Comparison of ENCODE assay signal across 17 cellular contexts in the genomic region with DNA sequence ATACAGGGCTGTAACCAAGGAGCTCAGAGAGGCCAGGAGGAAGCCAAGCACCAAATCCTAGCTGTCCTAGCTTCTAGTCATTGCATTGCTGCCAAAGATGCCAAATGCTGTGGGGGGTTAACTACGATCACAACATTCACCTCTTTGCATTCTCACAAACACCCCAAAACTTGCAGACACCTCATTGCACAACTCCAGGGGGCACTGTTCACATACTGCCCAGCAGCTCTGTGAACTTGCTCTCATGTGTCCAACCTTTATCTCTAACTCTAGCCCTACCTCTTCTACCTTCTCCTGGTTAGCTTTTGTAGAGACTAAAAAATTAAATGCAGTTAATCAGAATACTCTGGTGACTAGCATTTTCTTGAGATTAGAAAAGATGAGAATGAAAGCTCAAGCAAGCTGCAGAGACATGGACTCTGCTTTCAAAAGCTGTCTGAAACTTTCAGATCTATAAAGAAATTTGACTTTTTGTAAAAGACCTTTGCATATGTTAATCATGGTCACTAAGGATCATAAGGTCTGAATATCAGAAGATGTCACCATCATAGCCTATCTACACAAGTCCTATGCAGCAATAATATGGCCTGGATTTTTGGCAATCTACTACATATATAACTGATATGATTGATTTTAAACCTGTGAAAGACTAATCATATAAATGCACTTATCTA. TPM values are rescaled to one million over a fixed set of nuclear protein-coding genes. Genes with fewer than 3 reads are reported as not detected.
DNase-seq lines count a peak whose midpoint lies in the region; ATAC-seq, FAIRE-seq and TF ChIP-seq lines count a peak whose summit lies in the region.
"Had no signal": no experiment of that assay in that cellular context is flagged by ENCODE, and none has a peak within 500 bp of the region (broad histone marks: within the 10 kb centered on the region; RNA-seq: fewer than 3 reads in every experiment).

No MANE protein-coding gene starts in this region.

- H4K8ac ChIP-seq in trophoblast cell (ENCODE audit: low read depth, low read length) = no peak overlapping the region

- no peak overlapping the region for H4K91ac ChIP-seq in trophoblast cell (ENCODE audit: low read depth, low read length)

- H4K12ac ChIP-seq in trophoblast cell (ENCODE audit: low read depth, low read length) = no peak overlapping the region

- POLR2A ChIA-PET in HCT116 (lab: Charles Lee) (no interaction called here), Panc1 (lab: Charles Lee) (interaction anchor here (0.7 kb wide), 1 partner anchor 13 kb away, joined by 4 read pairs; no protein-coding TSS in a partner anchor)

- H3K9me2 ChIP-seq in HCT116 (ENCODE audit: insufficient read depth) = no peaks in the 10 kb centered on the region

- no peak overlapping the region for H2BK120ac ChIP-seq in trophoblast cell (ENCODE audit: insufficient read depth, low read length, poor library complexity)

- intact Hi-C loops in HCT116 (cut with micrococcal nuclease) (no loop called here), Panc1 (cut with micrococcal nuclease; ENCODE audit: unreplicated experiment) (no loop called here)

- no peak overlapping the region for H2AK5ac ChIP-seq in trophoblast cell (ENCODE audit: low read length)

- no peak overlapping the region for H3K23ac ChIP-seq in trophoblast cell (ENCODE audit: low read length)

- H3K36me3 ChIP-seq in HCT116 (ENCODE audit: control insufficient read depth in 1 of 2, insufficient read depth in 2 of 2, low read length in 2 of 2) = no peaks in the 10 kb centered on the region
- H3K36me3 ChIP-seq in Panc1 (ENCODE audit: control insufficient read depth, insufficient read depth, low read length) = no peaks in the 10 kb centered on the region
- H3K36me3 ChIP-seq in trophoblast cell (ENCODE audit: control insufficient read depth in 1 of 2, insufficient read depth in 2 of 2, low read length in 2 of 2) = no peaks in the 10 kb centered on the region
- peaks cover 0 to 7% of the 10 kb centered on the region in 2 donors for H3K36me3 ChIP-seq in gastroesophageal sphincter

- H3K9ac ChIP-seq in HCT116 (ENCODE audit: low read length) = no peak overlapping the region
- peak overlapping the region; percentile 28 for H3K9ac ChIP-seq in trophoblast cell (ENCODE audit: low read length)

- CTCF ChIA-PET in HCT116 (lab: Charles Lee) (interaction anchor here (0.6 to 3.1 kb wide), 2 partner anchors 12 to 48 kb away, joined by 3 to 14 read pairs; no protein-coding TSS in a partner anchor), Panc1 (lab: Charles Lee) (interaction anchor here (1.5 kb wide), 1 partner anchor 12 kb away, joined by 8 read pairs; no protein-coding TSS in a partner anchor)

- H3K4ac ChIP-seq in trophoblast cell (ENCODE audit: low read depth, low read length) = no peak overlapping the region

- H3K27ac ChIP-seq in HCT116 (ENCODE audit: low read depth, low read length) (no peak overlapping the region), Panc1 (ENCODE audit: low read length) (no peak overlapping the region), trophoblast cell (ENCODE audit: low read depth, low read length) (no peak overlapping the region), gastroesophageal sphincter (no peak overlapping the region)
- H3K27ac ChIP-seq: esophagus muscularis mucosa had no signal

- peaks cover 5 to 23% of the 10 kb centered on the region in 2 experiments for H3K4me1 ChIP-seq in HCT116 (ENCODE audit: control insufficient read depth in 1 of 2, insufficient read depth in 2 of 2, low read length in 2 of 2)
- H3K4me1 ChIP-seq in Panc1 (ENCODE audit: control insufficient read depth, insufficient read depth, low read length) = no peaks in the 10 kb centered on the region
- H3K4me1 ChIP-seq in trophoblast cell (ENCODE audit: control insufficient read depth in 1 of 2, insufficient read depth in 2 of 2, low read length in 2 of 2) = peaks cover 2 to 5% of the 10 kb centered on the region in 2 experiments
- H3K4me1 ChIP-seq in gastroesophageal sphincter = no peaks in the 10 kb centered on the region
- H3K4me1 ChIP-seq: esophagus muscularis mucosa had no signal

- ATAC-seq in HCT116 (no peak; the same call in 1 of the 2 replicates), Panc1 (no peak), HG03139 (IDR thresholded peaks at IDR 0.05; ENCODE audit: unreplicated experiment) (no peak), gastroesophageal sphincter (no peak)
- ATAC-seq: left colon, mucosa of descending colon had no signal

- no peak overlapping the region for H3K14ac ChIP-seq in trophoblast cell (ENCODE audit: low read length)

- no peak overlapping the region for H2BK5ac ChIP-seq in trophoblast cell (ENCODE audit: low read depth, low read length, poor library complexity)

- TF ChIP-seq POLR2A in HCT116 (IDR thresholded peaks at IDR 0.05; ENCODE audit: borderline replicate concordance, extremely low read depth, insufficient read depth, insufficient read length) (no peak), gastroesophageal sphincter (IDR thresholded peaks at IDR 0.05) (no peak)

- peaks cover 2% of the 10 kb centered on the region for H3K79me1 ChIP-seq in trophoblast cell (ENCODE audit: low read length)

- H3K4me2 ChIP-seq in HCT116 (ENCODE audit: low read length) = no peak overlapping the region
- no peak overlapping the region for H3K4me2 ChIP-seq in trophoblast cell (ENCODE audit: low read length)

- FAIRE-seq in frontal cortex (lab: Jason Lieb, UNC) = no peak
- FAIRE-seq: small intestine had no signal

- H3K27me3 ChIP-seq in HCT116 (ENCODE audit: insufficient read depth, low read length) = no peaks in the 10 kb centered on the region
- H3K27me3 ChIP-seq in Panc1 (ENCODE audit: control insufficient read depth, insufficient read depth, low read length) = no peaks in the 10 kb centered on the region
- no peaks in the 10 kb centered on the region for H3K27me3 ChIP-seq in trophoblast cell (ENCODE audit: insufficient read depth, low read length)
- H3K27me3 ChIP-seq in gastroesophageal sphincter = no peaks in the 10 kb centered on the region
- H3K27me3 ChIP-seq: esophagus muscularis mucosa had no signal

- no peak for TF ChIP-seq EP300 in gastroesophageal sphincter (IDR thresholded peaks at IDR 0.05)

- H3K79me2 ChIP-seq in HCT116 (ENCODE audit: insufficient read depth, low read length) (no peaks in the 10 kb centered on the region), trophoblast cell (ENCODE audit: control insufficient read depth, insufficient read depth, low read length, poor library complexity) (no peaks in the 10 kb centered on the region)

- no peak overlapping the region for H3K18ac ChIP-seq in trophoblast cell (ENCODE audit: low read length)

- TF ChIP-seq RAD21 in HCT116 (IDR thresholded peaks at IDR 0.05; ENCODE audit: low read depth) = peak; percentile 43

- H2BK12ac ChIP-seq in trophoblast cell (ENCODE audit: low read length) = no peak overlapping the region

- no CpG with 5 or more reads among the region's 1 CpG for WGBS in trophoblast cell (ENCODE audit: extremely low coverage, insufficient coverage, insufficient read length)
- no CpG with 5 or more reads among the region's 1 CpG for WGBS in gastroesophageal sphincter (ENCODE audit: low coverage in 1 of 2), 2 donors

- no peaks in the 10 kb centered on the region for H4K20me1 ChIP-seq in HCT116 (ENCODE audit: insufficient read depth)

- DNase-seq in HCT116 (ENCODE audit: low read depth, low spot score) (no peak), Panc1 (ENCODE audit: low read depth, low spot score) (no peak), trophoblast cell (no peak), frontal cortex (ENCODE audit: low spot score in 2 of 2) (no peak)
- DNase-seq: activated B cell treated with CpG ODN at 0.5 μM for 24 hours; activated effector memory CD4-positive, alpha-beta T cell treated with Interleukin-2 at 50 U/mL for 16 hours; dermis blood vessel endothelial cell; hypothalamus; left colon; mucosa of descending colon; NCI-H446 treated with DMSO at 0.1 percent for 48 hours; small intestine; stimulated activated naive CD4-positive, alpha-beta T cell treated with Interleukin-2 at 50 U/mL for 16 hours had no signal

- in situ Hi-C loops in Panc1 (cut with HindIII; ENCODE audit: low pct_unique_long_range_greater_than_20kb, low sequenced_read_pairs) = no loop called here

- TF ChIP-seq CTCF in GM12873 (IDR thresholded peaks at IDR 0.05; ENCODE audit: insufficient read depth, low read depth, low read length, missing control alignments) (peak; percentile 66), HCT116 (IDR thresholded peaks at IDR 0.05 in 2 of 3, conservative IDR thresholded peaks at IDR 0.05 in 1 of 3; ENCODE audit: borderline replicate concordance in 1 of 3, insufficient read depth in 1 of 3, low read depth in 2 of 3, low read length in 2 of 3) (peak; percentile 22 to 61 (median 57); a peak in 5 of 6 replicates), Panc1 (IDR thresholded peaks at IDR 0.05) (peak; percentile 26), gastroesophageal sphincter (IDR thresholded peaks at IDR 0.05) (no peak)

- RAD21 ChIA-PET in HCT116 (lab: Charles Lee; ENCODE audit: low non-redundant PET in 1 of 2, low total read pairs in 2 of 2, uncharacterized antibody in 2 of 2, unreplicated experiment in 2 of 2) = no interaction called here

- H3K4me3 ChIP-seq in HCT116 (replicated peaks in 1 of 2; ENCODE audit: low read depth in 1 of 2, low read length in 2 of 2) = no peak overlapping the region
- H3K4me3 ChIP-seq in Panc1 (ENCODE audit: low read depth in 2 of 2, low read length in 2 of 2) = no peak overlapping the region
- no peak overlapping the region for H3K4me3 ChIP-seq in trophoblast cell (ENCODE audit: low read depth, low read length)
- no peak overlapping the region for H3K4me3 ChIP-seq in gastroesophageal sphincter
- H3K4me3 ChIP-seq: esophagus muscularis mucosa, mucosa of descending colon had no signal

- H2AFZ ChIP-seq in HCT116 (ENCODE audit: low read depth, low read length, poor library complexity, severe bottlenecking) (no peak overlapping the region), trophoblast cell (ENCODE audit: insufficient read depth, low read length, poor library complexity) (no peak overlapping the region)

- no peaks in the 10 kb centered on the region for H3K9me3 ChIP-seq in HCT116 (ENCODE audit: control insufficient read depth in 1 of 2, insufficient read depth in 1 of 2, low read depth in 1 of 2, low read length in 2 of 2)
- no peaks in the 10 kb centered on the region for H3K9me3 ChIP-seq in Panc1 (ENCODE audit: control insufficient read depth, insufficient read depth, low read depth, low read length)
- no peaks in the 10 kb centered on the region for H3K9me3 ChIP-seq in trophoblast cell (ENCODE audit: insufficient read depth, low read depth, low read length)
- no peaks in the 10 kb centered on the region for H3K9me3 ChIP-seq in gastroesophageal sphincter
- H3K9me3 ChIP-seq: esophagus muscularis mucosa, mucosa of descending colon had no signal

- BruUV-seq in HCT116 (replicated peaks; lab: Mats Ljungman, UMichigan) (no TSS peak), Panc1 (replicated peaks; lab: Mats Ljungman, UMichigan) (no TSS peak)

RNA-seq across cellular contexts. Expression of gene KIF14, which starts 14.0 kb away (rescaled TPM):
- total RNA-seq in HCT116 (2021; ENCODE audit: unreplicated experiment) = 21.8 TPM
- polyA plus RNA-seq in HCT116 (2012) = 4.7 and 7.3 TPM in 2 replicates
- total RNA-seq in Panc1 (2021; ENCODE audit: unreplicated experiment) = 17.8 TPM
- polyA plus RNA-seq in Panc1 (2012; ENCODE audit: insufficient read length) = 3.0 TPM
- 11.4 and 12.3 TPM in 2 replicates for polyA plus RNA-seq in trophoblast cell (2013)
- 2.4 TPM for total RNA-seq in frontal cortex
- under 1 TPM in 3 of 4 donors, not detected in 1; 0.12 to 0.17 (median 0.13) TPM for total RNA-seq in gastroesophageal sphincter

RNA-seq across cellular contexts. Expression of gene DDX59, which starts 35.1 kb away (rescaled TPM):
- 16.0 TPM for total RNA-seq in HCT116 (2021; ENCODE audit: unreplicated experiment)
- 11.5 and 13.5 TPM in 2 replicates for polyA plus RNA-seq in HCT116 (2012)
- total RNA-seq in Panc1 (2021; ENCODE audit: unreplicated experiment) = 26.4 TPM
- 9.7 TPM for polyA plus RNA-seq in Panc1 (2012; ENCODE audit: insufficient read length)
- 20.7 and 21.7 TPM in 2 replicates for polyA plus RNA-seq in trophoblast cell (2013)
- total RNA-seq in frontal cortex = 20.4 TPM
- total RNA-seq in gastroesophageal sphincter = 10 to 100 TPM; 21.8 to 34.7 (median 24.3) TPM

Comparison
In these comparisons a context has a peak if more than half of its experiments do, and no peak if none do; other contexts are left out.
1. CTCF ChIP-seq: peak in GM12873 (single experiment), HCT116 (3 of 3) and Panc1 (single experiment); none in gastroesophageal sphincter (0 of 4).